Comparison of ENCODE assay signal across 25 cellular contexts in genomic region chr7:42993038-42993437, GRCh38.
DNase-seq lines count a peak whose midpoint lies in the region; ATAC-seq and TF ChIP-seq lines count a peak whose summit lies in the region.
"Had no signal": no experiment of that assay in that cellular context is flagged by ENCODE, and none has a peak within 500 bp of the region (broad histone marks: within the 10 kb centered on the region; RNA-seq: fewer than 3 reads in every experiment).

No MANE protein-coding gene starts in this region.

- H3K9me3 ChIP-seq in neural progenitor cell (ENCODE audit: low read depth) (no peaks in the 10 kb centered on the region), breast epithelium (no peaks in the 10 kb centered on the region)
- H3K9me3 ChIP-seq: MG63, spleen, suprapubic skin had no signal

- no peaks in the 10 kb centered on the region for H3K9me2 ChIP-seq in GM23338 (ENCODE audit: insufficient read depth)

- TF ChIP-seq CTCF in GM23338 (conservative IDR thresholded peaks at IDR 0.05; ENCODE audit: low read depth in 2 of 2) (peak; percentile 32 to 35; a peak in 3 of 4 replicates), fibroblast of villous mesenchyme (IDR thresholded peaks at IDR 0.05; ENCODE audit: insufficient read depth, low read depth, low read length) (peak; percentile 13), neural progenitor cell (IDR thresholded peaks at IDR 0.05) (peak; percentile 54), breast epithelium (IDR thresholded peaks at IDR 0.05) (no peak)

- H3K36me3 Mint-ChIP-seq in GM23338 (ENCODE audit: low read depth) (no peaks in the 10 kb centered on the region), neural progenitor cell (no peaks in the 10 kb centered on the region)
- H3K36me3 Mint-ChIP-seq in stimulated activated effector memory CD8-positive, alpha-beta T cell treated with anti-CD3 and anti-CD28 coated beads, Interleukin-12 subunit alpha, Interleukin-12 subunit beta, amount 100 ng/mL, for 72 hours = no peaks in the 10 kb centered on the region
- H3K36me3 Mint-ChIP-seq: stimulated activated memory B cell treated with anti-CD40 and anti-IgM and Interleukin-4, amounts not matched to agents 10 μg/mL and 1 μg/mL and 100 μg/mL, for 72 hours had no signal

- H2AFZ ChIP-seq in GM23338 (0 out of 2 replicates have a peak overlapping the region, but pooled peaks have one; percentile 1), neural progenitor cell (replicated peaks) (no peak overlapping the region)

- peak; percentile 98 for ATAC-seq in GM23338
- no peak for ATAC-seq in stimulated activated effector memory CD8-positive, alpha-beta T cell treated with anti-CD3 and anti-CD28 coated beads, Interleukin-12 subunit alpha, Interleukin-12 subunit beta, amount 100 ng/mL, for 72 hours
- ATAC-seq: GM12878, left lobe of liver, Right ventricle myocardium inferior had no signal

- H3K4me3 Mint-ChIP-seq in GM23338 (no peak overlapping the region), neural progenitor cell (no peak overlapping the region)
- no peak overlapping the region for H3K4me3 Mint-ChIP-seq in stimulated activated effector memory CD8-positive, alpha-beta T cell treated with anti-CD3 and anti-CD28 coated beads, Interleukin-12 subunit alpha, Interleukin-12 subunit beta, amount 100 ng/mL, for 72 hours
- H3K4me3 Mint-ChIP-seq: stimulated activated memory B cell treated with anti-CD40 and anti-IgM and Interleukin-4, amounts not matched to agents 10 μg/mL and 1 μg/mL and 100 μg/mL, for 72 hours had no signal

- no peaks in the 10 kb centered on the region for H4K20me1 ChIP-seq in GM23338 (replicated peaks; ENCODE audit: insufficient read depth)
- no peaks in the 10 kb centered on the region for H4K20me1 ChIP-seq in neural progenitor cell (ENCODE audit: low read depth)

- DNase-seq in GM23338 (ENCODE audit: low spot score) = peak; percentile 74
- peak; percentile 33 for DNase-seq in SK-N-DZ (ENCODE audit: low spot score)
- no peak for DNase-seq in fibroblast of villous mesenchyme (ENCODE audit: low read depth)
- peak; percentile 81 for DNase-seq in neural progenitor cell (ENCODE audit: low spot score)
- DNase-seq in breast epithelium (ENCODE audit: low spot score in 2 of 2) = no peak
- no peak for DNase-seq in medulla oblongata (ENCODE audit: extremely low spot score)
- DNase-seq in stimulated activated effector memory CD8-positive, alpha-beta T cell treated with anti-CD3 and anti-CD28 coated beads, Interleukin-12 subunit alpha, Interleukin-12 subunit beta, amount 100 ng/mL, for 72 hours (ENCODE audit: low spot score in 2 of 2) = no peak
- DNase-seq: activated CD8-positive, alpha-beta memory T cell treated with anti-CD3 and anti-CD28 coated beads for 24 hours; activated gamma-delta T cell; activated T-cell treated with anti-CD3 and anti-CD28 coated beads, Interleukin-2, amount 50 U/mL, for 1 hour; C1 segment of cervical spinal cord; Calu3; cortex of kidney; MG63; NCI-H1417 treated with DMSO at 0.1 percent for 48 hours; NCI-H2081 treated with DMSO at 0.1 percent for 48 hours; NCI-H446 treated with DMSO at 0.1 percent for 48 hours; spleen; stimulated activated CD4-positive, alpha-beta T cell treated with anti-CD3 and anti-CD28 coated beads, Interleukin-2, amount 100 ng/mL, for 48 hours; T-helper 1 cell had no signal

- peaks cover 24% of the 10 kb centered on the region for H3K4me1 Mint-ChIP-seq in GM23338
- H3K4me1 Mint-ChIP-seq in neural progenitor cell = peaks cover 26% of the 10 kb centered on the region
- no peaks in the 10 kb centered on the region for H3K4me1 Mint-ChIP-seq in stimulated activated effector memory CD8-positive, alpha-beta T cell treated with anti-CD3 and anti-CD28 coated beads, Interleukin-12 subunit alpha, Interleukin-12 subunit beta, amount 100 ng/mL, for 72 hours
- H3K4me1 Mint-ChIP-seq: stimulated activated memory B cell treated with anti-CD40 and anti-IgM and Interleukin-4, amounts not matched to agents 10 μg/mL and 1 μg/mL and 100 μg/mL, for 72 hours had no signal

- H3K36me3 ChIP-seq in GM23338 (ENCODE audit: insufficient read depth) (no peaks in the 10 kb centered on the region), neural progenitor cell (no peaks in the 10 kb centered on the region), breast epithelium (no peaks in the 10 kb centered on the region)
- H3K36me3 ChIP-seq: MG63, spleen, suprapubic skin had no signal

- H3K4me1 ChIP-seq in GM23338 (ENCODE audit: insufficient read depth) (peaks cover 6% of the 10 kb centered on the region; the same call in 1 of the 2 replicates), neural progenitor cell (peaks cover 28% of the 10 kb centered on the region), breast epithelium (no peaks in the 10 kb centered on the region)
- H3K4me1 ChIP-seq: spleen, suprapubic skin had no signal

- H3K27ac ChIP-seq in GM23338 (ENCODE audit: low read depth) (no peak overlapping the region), neural progenitor cell (no peak overlapping the region), breast epithelium (no peak overlapping the region)
- H3K27ac ChIP-seq: spleen, suprapubic skin had no signal

- no peaks in the 10 kb centered on the region for H3F3A ChIP-seq in GM23338 (replicated peaks; ENCODE audit: low read depth)
- peaks cover 12% of the 10 kb centered on the region for H3F3A ChIP-seq in neural progenitor cell (ENCODE audit: low read depth)

- H3K79me2 ChIP-seq in GM23338 (replicated peaks; ENCODE audit: insufficient read depth) = no peaks in the 10 kb centered on the region
- H3K79me2 ChIP-seq in neural progenitor cell (ENCODE audit: low read depth) = no peaks in the 10 kb centered on the region

- no peaks in the 10 kb centered on the region for H3K9me3 Mint-ChIP-seq in GM23338
- no peaks in the 10 kb centered on the region for H3K9me3 Mint-ChIP-seq in neural progenitor cell
- no peaks in the 10 kb centered on the region for H3K9me3 Mint-ChIP-seq in stimulated activated effector memory CD8-positive, alpha-beta T cell treated with anti-CD3 and anti-CD28 coated beads, Interleukin-12 subunit alpha, Interleukin-12 subunit beta, amount 100 ng/mL, for 72 hours
- H3K9me3 Mint-ChIP-seq: stimulated activated memory B cell treated with anti-CD40 and anti-IgM and Interleukin-4, amounts not matched to agents 10 μg/mL and 1 μg/mL and 100 μg/mL, for 72 hours had no signal

- intact Hi-C loops in breast epithelium (cut with DNase I; ENCODE audit: low total_unique reads) = no loop called here

- no peak for TF ChIP-seq POLR2A in breast epithelium (IDR thresholded peaks at IDR 0.05)

- H3K4me2 ChIP-seq in GM23338 (no peak overlapping the region), neural progenitor cell (peak overlapping the region; percentile 39)

- no peak overlapping the region for H3K9ac ChIP-seq in neural progenitor cell

- H3K4me3 ChIP-seq in GM23338 (no peak overlapping the region), fibroblast of villous mesenchyme (ENCODE audit: low read depth, low read length) (no peak overlapping the region), neural progenitor cell (no peak overlapping the region), breast epithelium (no peak overlapping the region)
- H3K4me3 ChIP-seq: GM12878, MG63, spleen, suprapubic skin had no signal

- no peaks in the 10 kb centered on the region for H3K27me3 ChIP-seq in GM23338 (ENCODE audit: insufficient read depth)
- no peaks in the 10 kb centered on the region for H3K27me3 ChIP-seq in neural progenitor cell
- H3K27me3 ChIP-seq in breast epithelium = no peaks in the 10 kb centered on the region
- H3K27me3 ChIP-seq: MG63 had no signal

- H3K27me3 Mint-ChIP-seq in GM23338 (ENCODE audit: insufficient read depth, low read depth, poor library complexity) (peaks cover 2% of the 10 kb centered on the region), neural progenitor cell (ENCODE audit: insufficient read depth, low read depth) (peaks cover 2% of the 10 kb centered on the region)

- no peak overlapping the region for H3K27ac Mint-ChIP-seq in GM23338
- no peak overlapping the region for H3K27ac Mint-ChIP-seq in neural progenitor cell
- no peak overlapping the region for H3K27ac Mint-ChIP-seq in stimulated activated effector memory CD8-positive, alpha-beta T cell treated with anti-CD3 and anti-CD28 coated beads, Interleukin-12 subunit alpha, Interleukin-12 subunit beta, amount 100 ng/mL, for 72 hours
- H3K27ac Mint-ChIP-seq: stimulated activated memory B cell treated with anti-CD40 and anti-IgM and Interleukin-4, amounts not matched to agents 10 μg/mL and 1 μg/mL and 100 μg/mL, for 72 hours had no signal

Comparison
In these comparisons a context has a peak if more than half of its experiments do, and no peak if none do; other contexts are left out.
1. DNase-seq: peak in GM23338 (single experiment), SK-N-DZ (single experiment) and neural progenitor cell (single experiment); none in fibroblast of villous mesenchyme (single experiment), breast epithelium (0 of 2), medulla oblongata (single experiment) and stimulated activated effector memory CD8-positive, alpha-beta T cell treated with anti-CD3 and anti-CD28 coated beads, Interleukin-12 subunit alpha, Interleukin-12 subunit beta, amount 100 ng/mL, for 72 hours (0 of 2).
2. CTCF ChIP-seq: peak in GM23338 (2 of 2), fibroblast of villous mesenchyme (single experiment) and neural progenitor cell (single experiment); none in breast epithelium (0 of 3).